19 cellular contexts compared by ENCODE assay signal in the genomic region with DNA sequence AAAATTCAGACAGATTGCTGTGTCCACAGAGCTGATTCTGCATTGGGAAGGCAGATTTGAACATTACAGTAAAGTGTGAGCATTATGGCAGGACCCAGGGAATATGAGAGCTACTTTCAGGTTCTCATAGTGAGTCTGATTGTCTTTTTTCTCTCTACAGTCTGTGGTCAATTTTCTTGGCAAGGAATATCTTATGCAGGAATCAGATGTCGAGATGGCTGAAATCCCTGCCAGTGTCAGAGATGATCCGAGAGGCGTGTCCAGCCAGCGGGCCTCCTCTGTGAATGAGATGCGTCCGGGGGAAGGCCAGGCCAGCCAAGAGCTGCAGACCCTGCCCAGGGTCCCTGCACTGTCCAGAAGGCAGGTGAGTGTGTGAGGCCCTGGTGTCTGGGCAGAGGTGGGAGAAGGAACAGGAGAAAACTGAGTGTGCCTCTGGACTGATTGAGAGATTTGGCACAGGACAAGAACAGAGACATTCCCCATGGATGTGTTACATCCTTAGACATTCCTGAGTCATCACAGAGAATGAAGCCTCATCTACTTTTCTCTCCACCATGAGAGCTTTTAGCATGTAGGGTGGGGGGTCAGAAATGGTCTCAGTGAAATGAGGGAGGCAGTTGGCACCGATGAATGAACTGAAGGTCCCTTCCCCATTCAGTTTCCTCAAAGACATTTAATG. TPM values are rescaled to one million over a fixed set of nuclear protein-coding genes. Genes with fewer than 3 reads are reported as not detected.
A peak's percentile ranks its signal among the peaks of the same experiment; 100 is the strongest.
DNase-seq lines count a peak whose midpoint lies in the region; ATAC-seq and TF ChIP-seq lines count a peak whose summit lies in the region.
"Had no signal": no experiment of that assay in that cellular context is flagged by ENCODE, and none has a peak within 500 bp of the region (broad histone marks: within the 10 kb centered on the region; RNA-seq: fewer than 3 reads in every experiment).

No MANE protein-coding gene starts in this region.

- H3K4me2 ChIP-seq in mesenchymal stem cell (ENCODE audit: low read length, poor library complexity, severe bottlenecking) (no peak overlapping the region), neural progenitor cell (no peak overlapping the region)

- no peak overlapping the region for H3K14ac ChIP-seq in mesenchymal stem cell (ENCODE audit: low read length in 2 of 2)

- H3K9me3 ChIP-seq in T-helper 17 cell (ENCODE audit: control insufficient read depth, low read length, poor library complexity, severe bottlenecking) (no peaks in the 10 kb centered on the region), mesenchymal stem cell (ENCODE audit: control insufficient read depth, low read length) (no peaks in the 10 kb centered on the region), neural progenitor cell (ENCODE audit: low read depth) (no peaks in the 10 kb centered on the region)

- no peak overlapping the region for H3K18ac ChIP-seq in mesenchymal stem cell (ENCODE audit: low read depth in 1 of 2, low read length in 2 of 2)

- no peak for ATAC-seq in T-helper 17 cell
- ATAC-seq in HG03439 (IDR thresholded peaks at IDR 0.05; ENCODE audit: unreplicated experiment): no peak
- ATAC-seq: activated CD4-positive, alpha-beta T cell treated with anti-CD3 and anti-CD28 coated beads for 36 hours; T-cell had no signal

- H2BK15ac ChIP-seq in mesenchymal stem cell (ENCODE audit: low read depth, poor library complexity, severe bottlenecking): no peak overlapping the region

- H2AFZ ChIP-seq in mesenchymal stem cell (ENCODE audit: low read depth, low read length): no peak overlapping the region
- H2AFZ ChIP-seq in neural progenitor cell (replicated peaks): no peak overlapping the region

- H4K20me1 ChIP-seq in neural progenitor cell (ENCODE audit: low read depth): no peaks in the 10 kb centered on the region

- H3K4me3 Mint-ChIP-seq in T-helper 17 cell (no peak overlapping the region), neural progenitor cell (no peak overlapping the region)
- H3K4me3 Mint-ChIP-seq: activated CD4-positive, alpha-beta T cell treated with anti-CD3 and anti-CD28 coated beads for 36 hours; activated naive CD8-positive, alpha-beta T cell; T-cell had no signal

- no peaks in the 10 kb centered on the region for H3K79me1 ChIP-seq in mesenchymal stem cell (replicated peaks; ENCODE audit: low read length, poor library complexity, severe bottlenecking)

- H3K27ac Mint-ChIP-seq in T-helper 17 cell: peak overlapping the region; percentile 27
- no peak overlapping the region for H3K27ac Mint-ChIP-seq in neural progenitor cell
- H3K27ac Mint-ChIP-seq: activated CD4-positive, alpha-beta T cell treated with anti-CD3 and anti-CD28 coated beads for 36 hours; activated naive CD8-positive, alpha-beta T cell; T-cell had no signal

- H2AK5ac ChIP-seq in mesenchymal stem cell (ENCODE audit: low read length, severe bottlenecking): no peak overlapping the region

- no peak overlapping the region for H2BK5ac ChIP-seq in mesenchymal stem cell (ENCODE audit: low read depth, low read length, poor library complexity, severe bottlenecking)

- H3K36me3 Mint-ChIP-seq in T-helper 17 cell (ENCODE audit: low read depth) (peaks cover 2% of the 10 kb centered on the region), neural progenitor cell (no peaks in the 10 kb centered on the region)

- H3K36me3 ChIP-seq in mesenchymal stem cell (ENCODE audit: control insufficient read depth in 1 of 2, insufficient read depth in 2 of 2, low read depth in 1 of 2, low read length in 2 of 2) (no peaks in the 10 kb centered on the region), neural progenitor cell (no peaks in the 10 kb centered on the region)

- H3K4me1 ChIP-seq in mesenchymal stem cell (ENCODE audit: control insufficient read depth, insufficient read depth, low read depth, low read length) (no peaks in the 10 kb centered on the region), neural progenitor cell (no peaks in the 10 kb centered on the region)

- H3K4ac ChIP-seq in mesenchymal stem cell (ENCODE audit: low read depth in 1 of 2, low read length in 2 of 2): no peak overlapping the region

- peak; percentile 33 for DNase-seq in AG10803 (ENCODE audit: low read depth)
- DNase-seq in HS-27A (ENCODE audit: low read depth): peak; percentile 17
- DNase-seq in T-helper 17 cell: no peak
- DNase-seq in mesenchymal stem cell: no peak
- DNase-seq in epidermal melanocyte (ENCODE audit: insufficient read length, low spot score): no peak
- DNase-seq in neural progenitor cell (ENCODE audit: low spot score): no peak
- no peak for DNase-seq in NCI-H2029 treated with DMSO at 0.1 percent for 48 hours (lab: John Stamatoyannopoulos, UW)
- DNase-seq: activated CD4-positive, alpha-beta T cell treated with anti-CD3 and anti-CD28 coated beads for 36 hours; effector CD8-positive, alpha-beta T cell; GOT3; NCI-H1436 treated with DMSO at 0.1 percent for 48 hours; SHP77; stimulated activated CD4-positive, alpha-beta T cell treated with anti-CD3 and anti-CD28 coated beads, Interleukin-15, amount 100 ng/mL, for 24 hours; T-cell had no signal

- H4K91ac ChIP-seq in mesenchymal stem cell (ENCODE audit: low read length): no peak overlapping the region

- H3K27me3 ChIP-seq in mesenchymal stem cell (ENCODE audit: control insufficient read depth in 1 of 2, insufficient read depth in 1 of 2, low read length in 2 of 2) (no peaks in the 10 kb centered on the region), neural progenitor cell (no peaks in the 10 kb centered on the region)

- H3K27me3 Mint-ChIP-seq in T-helper 17 cell: no peaks in the 10 kb centered on the region
- no peaks in the 10 kb centered on the region for H3K27me3 Mint-ChIP-seq in neural progenitor cell (ENCODE audit: insufficient read depth, low read depth)
- H3K27me3 Mint-ChIP-seq: activated CD4-positive, alpha-beta T cell treated with anti-CD3 and anti-CD28 coated beads for 36 hours; activated naive CD8-positive, alpha-beta T cell; T-cell had no signal

- H3K9ac ChIP-seq in mesenchymal stem cell (ENCODE audit: low read length): peak overlapping the region; percentile 38
- H3K9ac ChIP-seq in neural progenitor cell: no peak overlapping the region

- no peaks in the 10 kb centered on the region for H3K79me2 ChIP-seq in neural progenitor cell (ENCODE audit: low read depth)

- TF ChIP-seq CTCF in AG10803 (conservative IDR thresholded peaks at IDR 0.05; ENCODE audit: low read length): no peak
- TF ChIP-seq CTCF in neural progenitor cell (IDR thresholded peaks at IDR 0.05): no peak

- H3K27ac ChIP-seq in mesenchymal stem cell (ENCODE audit: low read length, poor library complexity, severe bottlenecking) (no peak overlapping the region), neural progenitor cell (no peak overlapping the region)

- H3K9me3 Mint-ChIP-seq in neural progenitor cell: peaks cover 3% of the 10 kb centered on the region
- H3K9me3 Mint-ChIP-seq: T-cell had no signal

- H3K4me3 ChIP-seq in AG10803 (ENCODE audit: low read length) (no peak overlapping the region), mesenchymal stem cell (ENCODE audit: insufficient read depth in 1 of 2, low read depth in 1 of 2, low read length in 2 of 2) (peak overlapping the region in 1 of 2 experiments; percentile 54), neural progenitor cell (no peak overlapping the region)

- no peaks in the 10 kb centered on the region for H3F3A ChIP-seq in neural progenitor cell (ENCODE audit: low read depth)

- no peak overlapping the region for H3K23ac ChIP-seq in mesenchymal stem cell (ENCODE audit: low read length in 2 of 2)

- no peak overlapping the region for H2BK120ac ChIP-seq in mesenchymal stem cell (ENCODE audit: low read depth, low read length)

- WGBS in mesenchymal stem cell: 94% methylated on average over 7 of the region's 7 CpGs

- H4K8ac ChIP-seq in mesenchymal stem cell (ENCODE audit: low read length): no peak overlapping the region

- no peak overlapping the region for H2BK12ac ChIP-seq in mesenchymal stem cell (ENCODE audit: low read length in 2 of 2)

- H3K4me1 Mint-ChIP-seq in T-helper 17 cell (peaks cover 3% of the 10 kb centered on the region), neural progenitor cell (no peaks in the 10 kb centered on the region)
- H3K4me1 Mint-ChIP-seq: activated CD4-positive, alpha-beta T cell treated with anti-CD3 and anti-CD28 coated beads for 36 hours; T-cell had no signal

RNA-seq across cellular contexts. Expression of a gene that starts 27.3 kb away (rescaled TPM):
- total RNA-seq in T-helper 17 cell (not detected), neural progenitor cell (ENCODE audit: low replicate concordance) (not detected in 2 replicates)
- polyA plus RNA-seq in mesenchymal stem cell (2013, experiment 1 of 2): not detected
- polyA plus RNA-seq in mesenchymal stem cell (2013, experiment 2 of 2): not detected
- total RNA-seq: omental fat pad, T-cell, temporal lobe had no signal

RNA-seq across cellular contexts. Expression of a gene that starts 43.1 kb away (rescaled TPM):
- total RNA-seq in T-helper 17 cell (not detected), neural progenitor cell (ENCODE audit: low replicate concordance) (not detected in 2 replicates)
- polyA plus RNA-seq in mesenchymal stem cell (2013, experiment 1 of 2): not detected
- not detected for polyA plus RNA-seq in mesenchymal stem cell (2013, experiment 2 of 2)
- total RNA-seq: activated CD4-positive, alpha-beta T cell treated with anti-CD3 and anti-CD28 coated beads for 36 hours; lower leg skin; omental fat pad; T-cell; temporal lobe had no signal

RNA-seq across cellular contexts. Expression of a gene that starts 47.6 kb away (rescaled TPM):
- total RNA-seq in T-helper 17 cell (not detected), neural progenitor cell (ENCODE audit: low replicate concordance) (not detected in 2 replicates)
- 0.03 TPM for polyA plus RNA-seq in mesenchymal stem cell (2013, experiment 1 of 2)
- polyA plus RNA-seq in mesenchymal stem cell (2013, experiment 2 of 2): 0.03 TPM
- total RNA-seq: activated CD4-positive, alpha-beta T cell treated with anti-CD3 and anti-CD28 coated beads for 36 hours; lower leg skin; omental fat pad; T-cell; temporal lobe had no signal

Comparison
In these comparisons a context has a peak if more than half of its experiments do, and no peak if none do; other contexts are left out.
1. DNase-seq: peak in AG10803 (single experiment) and HS-27A (single experiment); none in T-helper 17 cell (0 of 3), mesenchymal stem cell (single experiment), epidermal melanocyte (single experiment), neural progenitor cell (single experiment) and NCI-H2029 treated with DMSO at 0.1 percent for 48 hours (single experiment).